ENCODE assay signal across 8 cellular contexts in the genomic region with DNA sequence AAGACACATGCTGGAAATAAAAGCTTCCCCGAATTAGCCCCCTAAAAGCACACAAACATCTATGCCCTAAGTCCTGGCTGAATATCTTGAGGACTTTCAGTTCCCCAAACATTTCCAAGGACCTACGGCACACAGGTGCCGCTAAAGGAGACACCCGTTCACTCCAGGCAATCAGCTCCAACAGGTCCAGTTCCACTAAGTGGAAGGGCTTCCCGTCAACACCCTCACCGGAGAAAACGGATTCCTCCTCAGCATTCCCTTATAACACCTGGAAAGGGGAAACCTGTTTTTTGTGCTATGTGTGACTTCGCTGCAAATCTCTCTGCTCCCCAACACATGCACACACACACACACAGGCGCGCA. TPM values are rescaled to one million over a fixed set of nuclear protein-coding genes. Genes with fewer than 3 reads are reported as not detected.
DNase-seq lines count a peak whose midpoint lies in the region; ATAC-seq and TF ChIP-seq lines count a peak whose summit lies in the region.

No MANE protein-coding gene starts in this region.

- POLR2A ChIA-PET in AG04450 (lab: Yijun Ruan, JAX) = interaction anchor here (0.8 kb wide), 1 partner anchor 192 kb away, joined by 3 read pairs; no protein-coding TSS in a partner anchor

- peaks cover 23% of the 10 kb centered on the region for H3K4me1 ChIP-seq in neuron (ENCODE audit: insufficient read depth, low read length)

- TF ChIP-seq CTCF in AG04450 (IDR thresholded peaks at IDR 0.05; ENCODE audit: low read depth, low read length) = no peak
- TF ChIP-seq CTCF in LNCaP clone FGC (IDR thresholded peaks at IDR 0.05; ENCODE audit: control insufficient read depth, extremely low read depth, insufficient read depth) = no peak
- TF ChIP-seq CTCF in epithelial cell of proximal tubule (conservative IDR thresholded peaks at IDR 0.05; ENCODE audit: low read depth, low read length) = no peak

- H3K9me3 ChIP-seq in AG04450 (ENCODE audit: control insufficient read depth, insufficient read depth, low read length) (no peaks in the 10 kb centered on the region; the same call in 1 of the 2 replicates), neuron (ENCODE audit: low read length) (no peaks in the 10 kb centered on the region)

- H3K27me3 ChIP-seq in AG04450 (ENCODE audit: control insufficient read depth, insufficient read depth, low read length) = no peaks in the 10 kb centered on the region
- H3K27me3 ChIP-seq in neuron (ENCODE audit: insufficient read depth, low read length) = no peaks in the 10 kb centered on the region

- H3K27ac ChIP-seq in AG04450 (ENCODE audit: low read depth, low read length) = no peak overlapping the region

- H3K4me3 ChIP-seq in AG04450 (ENCODE audit: low read depth, low read length) (peak overlapping the region; percentile 87), LNCaP clone FGC (ENCODE audit: low read depth, low read length) (peak overlapping the region; percentile 30), epithelial cell of proximal tubule (ENCODE audit: low read depth, low read length) (peak overlapping the region; percentile 91), neuron (ENCODE audit: low read length) (peak overlapping the region; percentile 84)

- H3K36me3 ChIP-seq in neuron (ENCODE audit: insufficient read depth, low read length) = no peaks in the 10 kb centered on the region

- H2AFZ ChIP-seq in neuron (ENCODE audit: low read depth, low read length) = peak overlapping the region; percentile 69

- CTCF ChIA-PET in AG04450 (lab: Charles Lee) = no interaction called here

- DNase-seq in AG04450 (ENCODE audit: low read depth, low spot score) (no peak), LNCaP clone FGC (ENCODE audit: low read depth) (no peak), epithelial cell of proximal tubule (ENCODE audit: low read depth) (no peak), AG08396 (ENCODE audit: low spot score) (no peak), GDM1 (lab: John Stamatoyannopoulos, UW) (no peak)

- ATAC-seq in GM21528 (IDR thresholded peaks at IDR 0.05; ENCODE audit: low FRiP score, unreplicated experiment) (no peak), GM18502 (IDR thresholded peaks at IDR 0.05; ENCODE audit: poor library complexity, unreplicated experiment) (no peak)

RNA-seq across cellular contexts. Expression of a gene that starts 3.9 kb away (rescaled TPM):
- polyA plus RNA-seq in AG04450 (2011; rRNA removed) = 5.5 and 8.4 TPM in 2 replicates
- polyA minus RNA-seq in AG04450 (2011; rRNA and poly(A)+ RNA removed) = 19.6 and 27.3 TPM in 2 replicates
- 12.6 and 22.2 TPM in 2 replicates for total RNA-seq in epithelial cell of proximal tubule

Comparison
In these comparisons a context has a peak if more than half of its experiments do, and no peak if none do; other contexts are left out.
1. H3K4me3 ChIP-seq: peak in every context shown above with its lines; median percentile 91 in epithelial cell of proximal tubule; 87 in AG04450; 84 in neuron; 30 in LNCaP clone FGC.